13 cellular contexts compared by ENCODE assay signal in genomic region chr16:3825103-3825502, GRCh38. TPM values are rescaled to one million over a fixed set of nuclear protein-coding genes. Genes with fewer than 3 reads are reported as not detected.
DNase-seq lines count a peak whose midpoint lies in the region; ATAC-seq and TF ChIP-seq lines count a peak whose summit lies in the region.
"Had no signal": no experiment of that assay in that cellular context is flagged by ENCODE, and none has a peak within 500 bp of the region (broad histone marks: within the 10 kb centered on the region; RNA-seq: fewer than 3 reads in every experiment).

No MANE protein-coding gene starts in this region.

- no peaks in the 10 kb centered on the region for H3K9me3 Mint-ChIP-seq in naive B cell

- H3K27me3 Mint-ChIP-seq in naive B cell = no peaks in the 10 kb centered on the region

- H3K27ac Mint-ChIP-seq in naive B cell = peak overlapping the region in 4 of 6 donors; percentile 36 to 60 (median 46)

- ATAC-seq in naive B cell (ENCODE audit: low read depth in 2 of 2) = no peak
- ATAC-seq in HG02623 (IDR thresholded peaks at IDR 0.05; ENCODE audit: unreplicated experiment) = no peak
- ATAC-seq: HepG2 had no signal

- TF ChIP-seq CTCF in astrocyte of the spinal cord (IDR thresholded peaks at IDR 0.05; ENCODE audit: low read depth, low read length) (no peak), sigmoid colon (IDR thresholded peaks at IDR 0.05) (no peak)

- H3K27me3 ChIP-seq in BLaER1 (no peaks in the 10 kb centered on the region), sigmoid colon (no peaks in the 10 kb centered on the region)
- H3K27me3 ChIP-seq: stomach had no signal

- 0 out of 2 replicates have a peak overlapping the region, but pooled peaks have one; percentile 13 for H3K4me2 ChIP-seq in BLaER1

- peaks cover 63% of the 10 kb centered on the region for H3K36me3 ChIP-seq in BLaER1
- H3K36me3 ChIP-seq in sigmoid colon = no peaks in the 10 kb centered on the region

- no peak for TF ChIP-seq EP300 in sigmoid colon (IDR thresholded peaks at IDR 0.05)

- H3K27ac ChIP-seq in BLaER1 (no peak overlapping the region), sigmoid colon (no peak overlapping the region)
- H3K27ac ChIP-seq: stomach had no signal

- peaks cover 100% of the 10 kb centered on the region for H4K20me1 ChIP-seq in BLaER1

- H3K4me1 ChIP-seq in BLaER1 (peaks cover 65% of the 10 kb centered on the region), sigmoid colon (peaks cover 0 to 96% (median 76%) of the 10 kb centered on the region in 4 donors)

- 81 to 86% methylated on average over 1 of the region's 1 CpG for WGBS in sigmoid colon, 2 donors

- H3K4me3 ChIP-seq in BLaER1 (no peak overlapping the region), astrocyte of the spinal cord (ENCODE audit: low read depth, low read length) (no peak overlapping the region), sigmoid colon (no peak overlapping the region)
- H3K4me3 ChIP-seq: stomach had no signal

- peak; percentile 34 for DNase-seq in HS-27A (ENCODE audit: low read depth)
- peak; percentile 53 for DNase-seq in astrocyte of the spinal cord (ENCODE audit: low read depth, low spot score)
- no peak for DNase-seq in naive B cell
- no peak for DNase-seq in head of caudate nucleus
- DNase-seq in sigmoid colon = no peak
- DNase-seq in HUDEP-2 (lab: John Stamatoyannopoulos, UW; ENCODE audit: unreplicated experiment in 76 of 76) = no peak
- DNase-seq: activated effector memory CD4-positive, alpha-beta T cell treated with Interleukin-2 at 50 U/mL for 16 hours; effector memory CD4-positive, alpha-beta T cell; NCI-H2107; stomach had no signal

- no peaks in the 10 kb centered on the region for H3K9me3 ChIP-seq in BLaER1
- H3K9me3 ChIP-seq in sigmoid colon = no peaks in the 10 kb centered on the region
- H3K9me3 ChIP-seq: stomach had no signal

- peaks cover 0 to 7% of the 10 kb centered on the region in 2 donors for H3K36me3 Mint-ChIP-seq in naive B cell

- no peak overlapping the region for H3K9ac ChIP-seq in BLaER1

- no peak for TF ChIP-seq POLR2A in sigmoid colon (IDR thresholded peaks at IDR 0.05)

- peak overlapping the region in 2 of 8 donors; percentile 12 to 22 for H3K4me3 Mint-ChIP-seq in naive B cell

- H3K4me1 Mint-ChIP-seq in naive B cell = peaks cover 57 to 90% (median 78%) of the 10 kb centered on the region in 3 donors

- in situ Hi-C loops in astrocyte of the spinal cord (cut with HindIII; ENCODE audit: low sequenced_read_pairs) = no loop called here

- intact Hi-C loops in head of caudate nucleus (cut with DNase I) (no loop called here), sigmoid colon (cut with DNase I) (no loop called here)

RNA-seq across cellular contexts. Expression of gene CREBBP, which starts 55.4 kb away (rescaled TPM):
- polyA plus RNA-seq in naive B cell (ENCODE audit: low read depth in 6 of 6) (10 to 100 TPM in 1 of 6 donors, 1 to 10 TPM in 5; 2.6 to 23.5 (median 7.2) TPM), sigmoid colon (10 to 100 TPM in 1 of 3 donors, 1 to 10 TPM in 2; 5.4 to 29.2 (median 7.4) TPM)
- total RNA-seq in sigmoid colon = 10 to 100 TPM; 39.5 to 85.3 (median 46.4) TPM

Comparison
In these comparisons a context has a peak if more than half of its experiments do, and no peak if none do; other contexts are left out.
1. DNase-seq: peak in HS-27A (single experiment) and astrocyte of the spinal cord (single experiment); none in naive B cell (single experiment), head of caudate nucleus (0 of 42), sigmoid colon (single experiment) and HUDEP-2 (0 of 76).